In genomic region chr19:32878988-32879387, GRCh38 we compare ENCODE assay signal across 22 cellular contexts. TPM values are rescaled to one million over a fixed set of nuclear protein-coding genes. Genes with fewer than 3 reads are reported as not detected.
"Had no signal": no experiment of that assay in that cellular context is flagged by ENCODE, and none has a peak within 500 bp of the region (broad histone marks: within the 10 kb centered on the region; RNA-seq: fewer than 3 reads in every experiment).

No MANE protein-coding gene starts in this region.

- H3K27me3 Mint-ChIP-seq: activated CD8-positive, alpha-beta T cell treated with anti-CD3 and anti-CD28 coated beads for 36 hours; activated naive CD4-positive, alpha-beta T cell treated with anti-CD3 and anti-CD28 coated beads, Interleukin-2, amount 10 ng/mL, durations not matched to agents 7 days and 5 days; activated naive CD8-positive, alpha-beta T cell treated with anti-CD3 and anti-CD28 coated beads for 36 hours; activated T-cell treated with anti-CD3 and anti-CD28 coated beads, Interleukin-2, amount 50 U/mL, for 24 hours had no signal

- H3K27ac Mint-ChIP-seq: activated CD8-positive, alpha-beta T cell treated with anti-CD3 and anti-CD28 coated beads for 36 hours; activated naive CD4-positive, alpha-beta T cell treated with anti-CD3 and anti-CD28 coated beads, Interleukin-2, amount 10 ng/mL, durations not matched to agents 7 days and 5 days; activated naive CD8-positive, alpha-beta T cell treated with anti-CD3 and anti-CD28 coated beads for 36 hours; activated T-cell treated with anti-CD3 and anti-CD28 coated beads, Interleukin-2, amount 50 U/mL, for 24 hours; activated T-helper 1 cell treated with anti-CD3 and anti-CD28 coated beads, Interleukin-12 subunit alpha, Interleukin-12 subunit beta, Interleukin-2, Interleukin-4 antibody, amounts not matched to agents 30 ng/mL and 10 ng/mL and 1 ng/mL, durations not matched to agents 14 hours and 24 hours and 36 hours; T-helper 1 cell treated with Interleukin-12 subunit alpha and Interleukin-12 subunit beta and Interleukin-4 antibody, amounts not matched to agents 30 μg/mL and 1 μg/mL, for 36 hours had no signal

- H3K27me3 ChIP-seq: SJSA1 had no signal

- H3K36me3 Mint-ChIP-seq: activated naive CD8-positive, alpha-beta T cell treated with anti-CD3 and anti-CD28 coated beads for 36 hours had no signal

- H3K4me1 Mint-ChIP-seq: activated naive CD8-positive, alpha-beta T cell treated with anti-CD3 and anti-CD28 coated beads for 36 hours had no signal

- H3K4me3 Mint-ChIP-seq: activated CD8-positive, alpha-beta T cell treated with anti-CD3 and anti-CD28 coated beads for 36 hours; activated naive CD4-positive, alpha-beta T cell treated with anti-CD3 and anti-CD28 coated beads, Interleukin-2, amount 10 ng/mL, durations not matched to agents 7 days and 5 days; activated naive CD8-positive, alpha-beta T cell treated with anti-CD3 and anti-CD28 coated beads for 36 hours; activated T-cell treated with anti-CD3 and anti-CD28 coated beads, Interleukin-2, amount 50 U/mL, for 24 hours; activated T-helper 1 cell treated with anti-CD3 and anti-CD28 coated beads, Interleukin-12 subunit alpha, Interleukin-12 subunit beta, Interleukin-2, Interleukin-4 antibody, amounts not matched to agents 30 ng/mL and 10 ng/mL and 1 ng/mL, durations not matched to agents 14 hours and 24 hours and 36 hours; T-helper 1 cell treated with Interleukin-12 subunit alpha and Interleukin-12 subunit beta and Interleukin-4 antibody, amounts not matched to agents 30 μg/mL and 1 μg/mL, for 36 hours had no signal

- H3K9me3 Mint-ChIP-seq: activated CD8-positive, alpha-beta T cell treated with anti-CD3 and anti-CD28 coated beads for 36 hours; activated naive CD4-positive, alpha-beta T cell treated with anti-CD3 and anti-CD28 coated beads, Interleukin-2, amount 10 ng/mL, durations not matched to agents 7 days and 5 days; activated naive CD8-positive, alpha-beta T cell treated with anti-CD3 and anti-CD28 coated beads for 36 hours; activated T-cell treated with anti-CD3 and anti-CD28 coated beads, Interleukin-2, amount 50 U/mL, for 24 hours; activated T-helper 1 cell treated with anti-CD3 and anti-CD28 coated beads, Interleukin-12 subunit alpha, Interleukin-12 subunit beta, Interleukin-2, Interleukin-4 antibody, amounts not matched to agents 30 ng/mL and 10 ng/mL and 1 ng/mL, durations not matched to agents 14 hours and 24 hours and 36 hours; T-helper 1 cell treated with Interleukin-12 subunit alpha and Interleukin-12 subunit beta and Interleukin-4 antibody, amounts not matched to agents 30 μg/mL and 1 μg/mL, for 36 hours had no signal

- H3K4me1 ChIP-seq: SJSA1 had no signal

- H3K27ac ChIP-seq: KMS-11, SJSA1 had no signal

- H3K9me3 ChIP-seq: SJSA1 had no signal

- ATAC-seq: activated CD4-positive, CD25-positive, alpha-beta regulatory T cell treated with anti-CD3 and anti-CD28 coated beads, Interleukin-2, amount 50 U/mL, for 24 hours; activated CD8-positive, alpha-beta T cell treated with anti-CD3 and anti-CD28 coated beads for 36 hours had no signal

- DNase-seq: activated CD4-positive, alpha-beta T cell treated with anti-CD3 and anti-CD28 coated beads for 4 hours; activated CD8-positive, alpha-beta T cell treated with anti-CD3 and anti-CD28 coated beads for 36 hours; activated gamma-delta T cell; activated naive CD4-positive, alpha-beta T cell treated with anti-CD3 and anti-CD28 coated beads, Interleukin-2, amount 10 ng/mL, durations not matched to agents 7 days and 5 days; activated naive CD8-positive, alpha-beta T cell treated with anti-CD3 and anti-CD28 coated beads for 36 hours; activated T-cell treated with anti-CD3 and anti-CD28 coated beads, Interleukin-2, amount 50 U/mL, for 24 hours; caudate nucleus; MV-4-11; NCI-H1092 treated with DMSO at 0.1 percent for 48 hours; NCI-H1417 treated with DMSO at 0.1 percent for 48 hours; NCI-H1694; NCI-H2029; NCI-H2107; NCI-H345; NCI-H510A treated with DMSO at 0.1 percent for 48 hours; SHP77 had no signal

- H3K36me3 ChIP-seq: SJSA1 had no signal

- H3K4me3 ChIP-seq: SJSA1 had no signal

RNA-seq across cellular contexts. Expression of gene SLC7A9, which starts 9.4 kb away (rescaled TPM):
- total RNA-seq: activated CD8-positive, alpha-beta T cell treated with anti-CD3 and anti-CD28 coated beads for 36 hours; activated naive CD8-positive, alpha-beta T cell treated with anti-CD3 and anti-CD28 coated beads for 36 hours; MCF 10A; SJSA1 had no signal
